ENCODE assay signal across 14 cellular contexts in the genomic region with DNA sequence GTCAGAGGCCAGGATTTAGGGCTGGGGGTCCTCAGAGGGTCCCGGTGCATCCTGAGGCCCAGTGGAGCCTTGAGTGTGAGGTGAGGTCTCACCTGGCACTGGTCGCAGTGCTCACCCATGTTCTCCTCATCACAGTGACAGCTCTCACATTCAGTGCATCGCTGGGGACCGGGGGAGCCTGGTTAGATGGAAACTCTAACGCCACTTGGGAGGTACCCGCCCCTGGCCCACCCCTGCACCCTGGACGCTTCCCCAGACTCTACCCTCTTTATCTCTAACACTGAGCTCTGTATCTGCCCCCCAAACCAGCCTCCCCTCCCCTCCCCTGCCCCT. TPM values are rescaled to one million over a fixed set of nuclear protein-coding genes. Genes with fewer than 3 reads are reported as not detected.
DNase-seq lines count a peak whose midpoint lies in the region; ATAC-seq and TF ChIP-seq lines count a peak whose summit lies in the region.
"Had no signal": no experiment of that assay in that cellular context is flagged by ENCODE, and none has a peak within 500 bp of the region (broad histone marks: within the 10 kb centered on the region; RNA-seq: fewer than 3 reads in every experiment).

No MANE protein-coding gene starts in this region.

- H3K4me3 ChIP-seq in cardiac muscle cell (peak overlapping the region; percentile 56), iPS-20b (ENCODE audit: low read length) (peak overlapping the region; percentile 37; the same call in 1 of the 2 replicates), skeletal muscle tissue (ENCODE audit: low read length in 3 of 3) (peak overlapping the region; percentile 84 to 94 (median 92))

- peak in 1 of 4 experiments; percentile 22 for ATAC-seq in T-cell (replicated peaks in 1 of 4)
- no peak for ATAC-seq in HG02981 (IDR thresholded peaks at IDR 0.05; ENCODE audit: unreplicated experiment)

- no peak overlapping the region for H3K27ac Mint-ChIP-seq in T-cell
- no peak overlapping the region for H3K27ac Mint-ChIP-seq in activated naive CD8-positive, alpha-beta T cell treated with anti-CD3 and anti-CD28 coated beads for 36 hours

- TF ChIP-seq CTCF in cardiac muscle cell (IDR thresholded peaks at IDR 0.05; ENCODE audit: low read depth, low read length), result no peak

- intact Hi-C loops in cardiac septum (cut with DNase I), result no loop called here

- CTCF ChIA-PET in T-cell (lab: Charles Lee), result interaction anchor here in 1 of 2 donors (0.6 kb wide), 1 partner anchor 387 kb away, joined by 5 read pairs; no protein-coding TSS in a partner anchor

- POLR2A ChIA-PET in T-cell (lab: Charles Lee), result no interaction called here

- DNase-seq in cardiac muscle cell (ENCODE audit: low read depth in 1 of 2, low spot score in 1 of 2) (no peak), cardiac septum (ENCODE audit: low spot score) (no peak), T-cell (no peak), KG1 (lab: John Stamatoyannopoulos, UW) (no peak)
- no peak for DNase-seq in activated naive CD8-positive, alpha-beta T cell treated with anti-CD3 and anti-CD28 coated beads for 36 hours
- DNase-seq: hippocampal formation, Kasumi-1 had no signal

- H3K27ac ChIP-seq in cardiac muscle cell (no peak overlapping the region), iPS-20b (ENCODE audit: low read length) (no peak overlapping the region), skeletal muscle tissue (ENCODE audit: low read depth, low read length) (peak overlapping the region; percentile 99)
- H3K27ac ChIP-seq: epithelial cell of prostate had no signal

- H3K27me3 Mint-ChIP-seq in T-cell, result peaks cover 65 to 80% of the 10 kb centered on the region in 2 donors
- peaks cover 93% of the 10 kb centered on the region for H3K27me3 Mint-ChIP-seq in activated naive CD8-positive, alpha-beta T cell treated with anti-CD3 and anti-CD28 coated beads for 36 hours

- H3K4me1 ChIP-seq in cardiac muscle cell (ENCODE audit: low read depth) (peaks cover 25% of the 10 kb centered on the region), iPS-20b (ENCODE audit: insufficient read depth, low read length) (peaks cover 8% of the 10 kb centered on the region), skeletal muscle tissue (ENCODE audit: control insufficient read depth in 3 of 3, insufficient read depth in 3 of 3, low read length in 3 of 3) (peaks cover 27 to 62% (median 51%) of the 10 kb centered on the region in 3 donors)

- H3K9ac ChIP-seq in iPS-20b (ENCODE audit: low read depth, low read length) (no peak overlapping the region), skeletal muscle tissue (ENCODE audit: low read depth in 1 of 3, low read length in 3 of 3) (peak overlapping the region in 2 of 3 donors; percentile 50 to 100)

- H3K9me3 ChIP-seq in cardiac muscle cell (ENCODE audit: low read depth) (no peaks in the 10 kb centered on the region), iPS-20b (ENCODE audit: insufficient read depth, low read depth, low read length) (no peaks in the 10 kb centered on the region), skeletal muscle tissue (ENCODE audit: control insufficient read depth in 3 of 3, low read length in 3 of 3) (no peaks in the 10 kb centered on the region)
- H3K9me3 ChIP-seq: upper lobe of left lung had no signal

- H3K36me3 ChIP-seq in cardiac muscle cell, result no peaks in the 10 kb centered on the region
- no peaks in the 10 kb centered on the region for H3K36me3 ChIP-seq in iPS-20b (ENCODE audit: insufficient read depth, low read depth, low read length)
- H3K36me3 ChIP-seq in skeletal muscle tissue (ENCODE audit: control insufficient read depth in 3 of 3, insufficient read depth in 3 of 3, low read length in 3 of 3), result peaks cover 0 to 9% (median 0%) of the 10 kb centered on the region in 3 donors
- H3K36me3 ChIP-seq: upper lobe of left lung had no signal

- peaks cover 27 to 30% (median 29%) of the 10 kb centered on the region in 3 donors for H3K4me1 Mint-ChIP-seq in T-cell
- H3K4me1 Mint-ChIP-seq in activated naive CD8-positive, alpha-beta T cell treated with anti-CD3 and anti-CD28 coated beads for 36 hours, result peaks cover 14% of the 10 kb centered on the region

- H3K4me3 Mint-ChIP-seq in T-cell, result peak overlapping the region in 2 of 3 donors; percentile 21 to 82
- H3K4me3 Mint-ChIP-seq in activated naive CD8-positive, alpha-beta T cell treated with anti-CD3 and anti-CD28 coated beads for 36 hours, result no peak overlapping the region

- peaks cover 0 to 8% (median 0%) of the 10 kb centered on the region in 3 donors for H3K9me3 Mint-ChIP-seq in T-cell
- H3K9me3 Mint-ChIP-seq in activated naive CD8-positive, alpha-beta T cell treated with anti-CD3 and anti-CD28 coated beads for 36 hours, result peaks cover 2% of the 10 kb centered on the region

- no peaks in the 10 kb centered on the region for H3K36me3 Mint-ChIP-seq in T-cell
- peaks cover 3% of the 10 kb centered on the region for H3K36me3 Mint-ChIP-seq in activated naive CD8-positive, alpha-beta T cell treated with anti-CD3 and anti-CD28 coated beads for 36 hours

- H3K27me3 ChIP-seq in cardiac muscle cell, result no peaks in the 10 kb centered on the region
- peaks cover 39% of the 10 kb centered on the region for H3K27me3 ChIP-seq in iPS-20b (ENCODE audit: insufficient read depth, low read length)
- no peaks in the 10 kb centered on the region for H3K27me3 ChIP-seq in skeletal muscle tissue (ENCODE audit: control insufficient read depth in 3 of 3, insufficient read depth in 3 of 3, low read length in 3 of 3)
- H3K27me3 ChIP-seq: upper lobe of left lung had no signal

RNA-seq across cellular contexts. Expression of a gene that starts 3.0 kb away (rescaled TPM):
- 255 and 389 TPM in 2 replicates for total RNA-seq in cardiac muscle cell
- 184 and 255 TPM in 2 replicates for polyA plus RNA-seq in cardiac muscle cell
- total RNA-seq in cardiac septum, result 907 TPM
- total RNA-seq in T-cell, result not detected
- total RNA-seq in skeletal muscle tissue, result 78.3 TPM
- not detected for total RNA-seq in activated naive CD8-positive, alpha-beta T cell treated with anti-CD3 and anti-CD28 coated beads for 36 hours
- total RNA-seq: chondrocyte had no signal

RNA-seq across cellular contexts. Expression of a gene that starts 5.4 kb away (rescaled TPM):
- total RNA-seq in cardiac muscle cell (51.3 and 106 TPM in 2 replicates), cardiac septum (44.1 TPM), T-cell (under 1 TPM in 3 of 5 donors, not detected in 2; 0.43 to 0.89 (median 0.50) TPM), skeletal muscle tissue (5.2 TPM)
- polyA plus RNA-seq in cardiac muscle cell, result 74.2 and 119 TPM in 2 replicates
- not detected for total RNA-seq in activated naive CD8-positive, alpha-beta T cell treated with anti-CD3 and anti-CD28 coated beads for 36 hours

RNA-seq across cellular contexts. Expression of a gene that starts 32.8 kb away (rescaled TPM):
- total RNA-seq in cardiac muscle cell (27.3 and 30.4 TPM in 2 replicates), cardiac septum (10.1 TPM), T-cell (1 to 10 TPM; 3.8 to 4.7 (median 4.1) TPM), skeletal muscle tissue (3.1 TPM)
- 29.3 and 32.5 TPM in 2 replicates for polyA plus RNA-seq in cardiac muscle cell
- total RNA-seq in activated naive CD8-positive, alpha-beta T cell treated with anti-CD3 and anti-CD28 coated beads for 36 hours, result 1 to 10 TPM; 3.2 to 4.3 TPM

RNA-seq across cellular contexts. Expression of a gene that starts 33.2 kb away (rescaled TPM):
- total RNA-seq in cardiac muscle cell (2.1 and 12.5 TPM in 2 replicates), cardiac septum (1.0 TPM), T-cell (1 to 10 TPM; 2.1 to 3.7 (median 2.5) TPM), skeletal muscle tissue (not detected)
- polyA plus RNA-seq in cardiac muscle cell, result 3.7 and 9.6 TPM in 2 replicates
- total RNA-seq in activated naive CD8-positive, alpha-beta T cell treated with anti-CD3 and anti-CD28 coated beads for 36 hours, result 1 to 10 TPM; 1.0 to 1.3 TPM
- total RNA-seq: mesenteric fat pad had no signal

RNA-seq across cellular contexts. Expression of a gene that starts 38.0 kb away (rescaled TPM):
- total RNA-seq in cardiac muscle cell (20.0 and 24.5 TPM in 2 replicates), cardiac septum (24.7 TPM), T-cell (10 to 100 TPM in 3 of 5 donors, 1 to 10 TPM in 2; 8.1 to 17.8 (median 12.9) TPM), skeletal muscle tissue (18.3 TPM)
- 34.6 and 37.8 TPM in 2 replicates for polyA plus RNA-seq in cardiac muscle cell
- 1 to 10 TPM; 2.2 to 2.5 TPM for total RNA-seq in activated naive CD8-positive, alpha-beta T cell treated with anti-CD3 and anti-CD28 coated beads for 36 hours

Comparison
In these comparisons a context has a peak if more than half of its experiments do, and no peak if none do; other contexts are left out.
1. H3K4me3 ChIP-seq: peak in every context shown above with its lines; median percentile 92 in skeletal muscle tissue; 56 in cardiac muscle cell; 37 in iPS-20b.
2. RNA of a gene that starts 3.0 kb away (total RNA-seq): 907 TPM in cardiac septum (single experiment), 255 to 389 TPM in cardiac muscle cell and 78.3 TPM in skeletal muscle tissue (single experiment); not detected in T-cell and not detected in activated naive CD8-positive, alpha-beta T cell treated with anti-CD3 and anti-CD28 coated beads for 36 hours; every median in the first group is over 10 times any median in the second.